8 cellular contexts compared by ENCODE assay signal in the genomic region with DNA sequence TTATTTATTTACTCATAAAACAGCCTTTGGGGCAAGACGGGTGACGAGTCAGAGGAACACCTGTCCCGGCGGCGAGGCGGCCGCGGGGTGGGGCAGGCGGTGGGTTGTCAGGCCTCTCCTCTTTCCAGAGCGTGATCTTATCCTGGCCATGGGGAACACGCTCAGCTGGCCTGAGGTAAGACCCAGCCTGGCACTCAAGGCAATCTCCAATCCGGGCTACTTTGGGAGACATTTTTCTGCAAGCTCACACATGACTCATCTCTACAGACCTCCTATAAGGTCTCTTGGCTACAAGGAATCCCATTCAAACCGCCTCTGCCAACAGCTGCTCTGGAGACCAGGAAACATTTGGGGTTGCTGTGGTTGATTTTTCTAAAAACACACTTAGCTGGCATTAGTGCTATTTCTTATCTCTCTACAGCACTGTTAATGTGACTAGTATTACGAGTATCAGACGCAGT. TPM values are rescaled to one million over a fixed set of nuclear protein-coding genes. Genes with fewer than 3 reads are reported as not detected.
DNase-seq lines count a peak whose midpoint lies in the region; TF ChIP-seq lines count a peak whose summit lies in the region.

No MANE protein-coding gene starts in this region.

- peak overlapping the region; percentile 81 to 95 (median 90) for H3K27ac Mint-ChIP-seq in CD14-positive monocyte
- H3K27ac Mint-ChIP-seq in T-helper 2 cell treated with Interferon-gamma antibody and Interleukin-4, amounts not matched to agents 5 μg/mL and 100 μg/mL, for 36 hours, result peak overlapping the region; percentile 98

- WGBS in mesodermal cell (ENCODE audit: insufficient coverage in 2 of 2), 2 experiments, result 87 to 90% methylated on average over 11 to 14 of the region's 15 CpGs

- DNase-seq in CD14-positive monocyte (ENCODE audit: low spot score), result peak; percentile 70
- peak; percentile 85 for DNase-seq in HS-5 (ENCODE audit: low read depth)
- peak; percentile 58 for DNase-seq in T-helper 2 cell treated with Interferon-gamma antibody and Interleukin-4, amounts not matched to agents 5 μg/mL and 100 μg/mL, for 36 hours (ENCODE audit: low spot score)
- peak; percentile 92 for DNase-seq in choroid plexus epithelial cell (ENCODE audit: low read depth)
- no peak for DNase-seq in iPS-NIHi7 (ENCODE audit: extremely low spot score)
- no peak for DNase-seq in NCI-H1417 treated with DMSO at 0.1 percent for 48 hours (lab: John Stamatoyannopoulos, UW)
- no peak for DNase-seq in occipital lobe (lab: John Stamatoyannopoulos, UW)

- no peaks in the 10 kb centered on the region for H3K9me3 ChIP-seq in mesodermal cell (ENCODE audit: control insufficient read depth, low read length)

- intact Hi-C loops in CD14-positive monocyte (cut with micrococcal nuclease), result loop anchor here (2.0 to 10.0 kb wide), 6 partner anchors 27 to 459 kb away; partner anchors contain the start of gene FAM78A (in 1 of the 2)

- TF ChIP-seq CTCF in CD14-positive monocyte (IDR thresholded peaks at IDR 0.05) (no peak), choroid plexus epithelial cell (conservative IDR thresholded peaks at IDR 0.05; ENCODE audit: low read depth, low read length) (no peak)

- peak overlapping the region; percentile 84 for H3K27ac ChIP-seq in mesodermal cell (ENCODE audit: low read depth, low read length, severe bottlenecking)

- H3K36me3 ChIP-seq in mesodermal cell (ENCODE audit: control insufficient read depth, insufficient read depth, low read length), result peaks cover 12% of the 10 kb centered on the region

- H3K27me3 Mint-ChIP-seq in CD14-positive monocyte (ENCODE audit: low read depth in 3 of 3), result peaks cover 0 to 7% (median 0%) of the 10 kb centered on the region in 3 donors
- no peaks in the 10 kb centered on the region for H3K27me3 Mint-ChIP-seq in T-helper 2 cell treated with Interferon-gamma antibody and Interleukin-4, amounts not matched to agents 5 μg/mL and 100 μg/mL, for 36 hours (ENCODE audit: low read depth)

- H3K4me1 Mint-ChIP-seq in CD14-positive monocyte, result peaks cover 91% of the 10 kb centered on the region
- peaks cover 77% of the 10 kb centered on the region for H3K4me1 Mint-ChIP-seq in T-helper 2 cell treated with Interferon-gamma antibody and Interleukin-4, amounts not matched to agents 5 μg/mL and 100 μg/mL, for 36 hours (ENCODE audit: low read depth)

- H3K36me3 Mint-ChIP-seq in CD14-positive monocyte, result peaks cover 40 to 62% of the 10 kb centered on the region in 2 donors
- H3K36me3 Mint-ChIP-seq in T-helper 2 cell treated with Interferon-gamma antibody and Interleukin-4, amounts not matched to agents 5 μg/mL and 100 μg/mL, for 36 hours (ENCODE audit: low read depth), result peaks cover 41% of the 10 kb centered on the region

- H3K9me3 Mint-ChIP-seq in CD14-positive monocyte, result peaks cover 0 to 12% (median 0%) of the 10 kb centered on the region in 7 donors
- H3K9me3 Mint-ChIP-seq in T-helper 2 cell treated with Interferon-gamma antibody and Interleukin-4, amounts not matched to agents 5 μg/mL and 100 μg/mL, for 36 hours, result no peaks in the 10 kb centered on the region

- peaks cover 73% of the 10 kb centered on the region for H3K4me1 ChIP-seq in mesodermal cell (ENCODE audit: control insufficient read depth, insufficient read depth, low read length, poor library complexity, severe bottlenecking)

- H3K4me3 ChIP-seq in choroid plexus epithelial cell (ENCODE audit: low read depth, low read length) (peak overlapping the region; percentile 28), mesodermal cell (ENCODE audit: extremely low read depth, insufficient read depth, low read length, poor library complexity, severe bottlenecking) (no peak overlapping the region)

- H3K4me3 Mint-ChIP-seq in CD14-positive monocyte, result peak overlapping the region; percentile 67 to 68
- H3K4me3 Mint-ChIP-seq in T-helper 2 cell treated with Interferon-gamma antibody and Interleukin-4, amounts not matched to agents 5 μg/mL and 100 μg/mL, for 36 hours, result peak overlapping the region; percentile 82

RNA-seq across cellular contexts. Expression of gene RAPGEF1, which starts 6.2 kb away (rescaled TPM):
- polyA plus RNA-seq in CD14-positive monocyte, result 1 to 10 TPM; 1.7 to 3.0 TPM
- 44.1 TPM for polyA plus RNA-seq in mesodermal cell (2013, experiment 1 of 2)
- polyA plus RNA-seq in mesodermal cell (2013, experiment 2 of 2), result 41.0 TPM
- total RNA-seq in occipital lobe, result 26.2 TPM

Comparison
In these comparisons a context has a peak if more than half of its experiments do, and no peak if none do; other contexts are left out.
1. DNase-seq: peak in CD14-positive monocyte (single experiment), HS-5 (single experiment), T-helper 2 cell treated with Interferon-gamma antibody and Interleukin-4, amounts not matched to agents 5 μg/mL and 100 μg/mL, for 36 hours (single experiment) and choroid plexus epithelial cell (single experiment); none in iPS-NIHi7 (single experiment), NCI-H1417 treated with DMSO at 0.1 percent for 48 hours (single experiment) and occipital lobe (single experiment).